ENCODE assay signal across 15 cellular contexts in the genomic region with DNA sequence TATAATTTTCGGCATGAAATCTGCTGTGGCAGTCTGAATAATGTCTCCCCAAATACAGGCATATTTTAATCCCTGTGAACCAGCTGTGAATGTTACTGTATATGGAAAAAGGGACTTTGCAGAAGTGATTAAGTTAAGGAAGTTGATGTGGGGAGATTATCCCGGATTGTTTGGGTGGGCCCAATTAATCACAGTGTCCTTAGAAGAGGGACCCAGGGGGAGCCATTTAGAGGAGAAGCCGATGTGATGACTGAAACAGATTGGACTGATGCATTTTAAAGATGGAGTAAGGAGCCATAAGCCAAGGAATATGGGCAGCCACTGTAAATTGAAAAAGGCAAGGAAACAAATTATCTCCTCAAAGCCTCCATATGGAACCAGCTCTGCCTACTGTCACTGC.
DNase-seq lines count a peak whose midpoint lies in the region; ATAC-seq and TF ChIP-seq lines count a peak whose summit lies in the region.
"Had no signal": no experiment of that assay in that cellular context is flagged by ENCODE, and none has a peak within 500 bp of the region (broad histone marks: within the 10 kb centered on the region; RNA-seq: fewer than 3 reads in every experiment).

No MANE protein-coding gene starts in this region.

- CTCF ChIA-PET in HEK293T (lab: Yijun Ruan, JAX) = no interaction called here

- H3K4me1 Mint-ChIP-seq in activated naive CD8-positive, alpha-beta T cell treated with anti-CD3 and anti-CD28 coated beads for 36 hours = peaks cover 9% of the 10 kb centered on the region

- POLR2A ChIA-PET in HEK293T (lab: Yijun Ruan, JAX) = no interaction called here

- H3K9me3 Mint-ChIP-seq in activated naive CD8-positive, alpha-beta T cell treated with anti-CD3 and anti-CD28 coated beads for 36 hours = no peaks in the 10 kb centered on the region
- H3K9me3 Mint-ChIP-seq: CD8-positive, alpha-beta memory T cell; HFFc6 had no signal

- H3K4me3 Mint-ChIP-seq in activated naive CD8-positive, alpha-beta T cell treated with anti-CD3 and anti-CD28 coated beads for 36 hours = no peak overlapping the region
- H3K4me3 Mint-ChIP-seq: CD8-positive, alpha-beta memory T cell; HFFc6 had no signal

- no peak for ATAC-seq in GM18870 (IDR thresholded peaks at IDR 0.05; ENCODE audit: unreplicated experiment)

- peaks cover 20% of the 10 kb centered on the region for H3K36me3 Mint-ChIP-seq in activated naive CD8-positive, alpha-beta T cell treated with anti-CD3 and anti-CD28 coated beads for 36 hours

- DNase-seq in D341Med (ENCODE audit: low spot score) = peak; percentile 69
- DNase-seq in NCI-H524 (lab: John Stamatoyannopoulos, UW) = peak; percentile 55 to 86
- peak; percentile 90 for DNase-seq in NCI-H82 treated with DMSO at 0.1 percent for 48 hours (lab: John Stamatoyannopoulos, UW; ENCODE audit: unreplicated experiment)
- DNase-seq in HEK293T (ENCODE audit: extremely low spot score) = no peak
- DNase-seq in activated naive CD8-positive, alpha-beta T cell treated with anti-CD3 and anti-CD28 coated beads for 36 hours = no peak
- DNase-seq in UCSD-AML1 (lab: John Stamatoyannopoulos, UW; ENCODE audit: unreplicated experiment) = no peak
- DNase-seq: C1 segment of cervical spinal cord; CD8-positive, alpha-beta memory T cell; DMS153; DND-41; GM23248; H7; HCEC 1CT; HFFc6 had no signal

- no peak overlapping the region for H3K27ac Mint-ChIP-seq in activated naive CD8-positive, alpha-beta T cell treated with anti-CD3 and anti-CD28 coated beads for 36 hours
- H3K27ac Mint-ChIP-seq: HFFc6 had no signal

- H3K27me3 Mint-ChIP-seq in activated naive CD8-positive, alpha-beta T cell treated with anti-CD3 and anti-CD28 coated beads for 36 hours = no peaks in the 10 kb centered on the region
- H3K27me3 Mint-ChIP-seq: CD8-positive, alpha-beta memory T cell had no signal

TF ChIP-seq in HEK293T, 16 proteins besides CTCF, POLR2A, EP300 and RAD21:
- TF ChIP-seq FOXK2 (IDR thresholded peaks at IDR 0.05) (no peak), FOXA1 (IDR thresholded peaks at IDR 0.05) (no peak), BHLHE40 (IDR thresholded peaks at IDR 0.05; ENCODE audit: borderline replicate concordance) (no peak), SUZ12 (IDR thresholded peaks at IDR 0.05) (no peak), ARNT (IDR thresholded peaks at IDR 0.05) (no peak), NFRKB (IDR thresholded peaks at IDR 0.05) (no peak), CTBP1 (IDR thresholded peaks at IDR 0.05; ENCODE audit: borderline replicate concordance) (no peak), SP1 (IDR thresholded peaks at IDR 0.05) (no peak), ZNF384 (IDR thresholded peaks at IDR 0.05) (no peak), L3MBTL2 (conservative IDR thresholded peaks at IDR 0.05) (no peak), FOXM1 (IDR thresholded peaks at IDR 0.05; ENCODE audit: borderline replicate concordance) (no peak), HDGF (IDR thresholded peaks at IDR 0.05; ENCODE audit: borderline replicate concordance) (no peak), LEF1 (IDR thresholded peaks at IDR 0.05; ENCODE audit: borderline replicate concordance) (no peak), ELF4 (IDR thresholded peaks at IDR 0.05) (no peak), TARDBP (IDR thresholded peaks at IDR 0.05) (no peak)
- TF ChIP-seq, protein P1, sequence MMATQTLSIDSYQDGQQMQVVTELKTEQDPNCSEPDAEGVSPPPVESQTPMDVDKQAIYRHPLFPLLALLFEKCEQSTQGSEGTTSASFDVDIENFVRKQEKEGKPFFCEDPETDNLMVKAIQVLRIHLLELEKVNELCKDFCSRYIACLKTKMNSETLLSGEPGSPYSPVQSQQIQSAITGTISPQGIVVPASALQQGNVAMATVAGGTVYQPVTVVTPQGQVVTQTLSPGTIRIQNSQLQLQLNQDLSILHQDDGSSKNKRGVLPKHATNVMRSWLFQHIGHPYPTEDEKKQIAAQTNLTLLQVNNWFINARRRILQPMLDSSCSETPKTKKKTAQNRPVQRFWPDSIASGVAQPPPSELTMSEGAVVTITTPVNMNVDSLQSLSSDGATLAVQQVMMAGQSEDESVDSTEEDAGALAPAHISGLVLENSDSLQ (IDR thresholded peaks at IDR 0.05) = no peak
TF ChIP-seq in HEK293T: peak in this region for 0.

Comparison
In these comparisons a context has a peak if more than half of its experiments do, and no peak if none do; other contexts are left out.
1. DNase-seq: peak in D341Med (single experiment), NCI-H524 (2 of 2) and NCI-H82 treated with DMSO at 0.1 percent for 48 hours (single experiment); none in HEK293T (single experiment), activated naive CD8-positive, alpha-beta T cell treated with anti-CD3 and anti-CD28 coated beads for 36 hours (single experiment) and UCSD-AML1 (single experiment).